8 cellular contexts compared by ENCODE assay signal in genomic region chr5:4879693-4880303, GRCh38.
A peak's percentile ranks its signal among the peaks of the same experiment; 100 is the strongest.
DNase-seq lines count a peak whose midpoint lies in the region; ATAC-seq, FAIRE-seq and TF ChIP-seq lines count a peak whose summit lies in the region.
"Had no signal": no experiment of that assay in that cellular context is flagged by ENCODE, and none has a peak within 500 bp of the region (broad histone marks: within the 10 kb centered on the region; RNA-seq: fewer than 3 reads in every experiment).

No MANE protein-coding gene starts in this region.

- H3K4me1 Mint-ChIP-seq in MCF 10A (ENCODE audit: insufficient read depth, unreplicated experiment) = no peaks in the 10 kb centered on the region

- POLR2A ChIA-PET in RWPE1 (lab: Yijun Ruan, JAX; ENCODE audit: low non-redundant PET) (no interaction called here), MCF 10A (lab: Yijun Ruan, JAX) (interaction anchor here (1.1 to 1.8 kb wide), 2 partner anchors 539 to 541 kb away, joined by 3 to 6 read pairs; no protein-coding TSS in a partner anchor)

- dilution Hi-C loops in keratinocyte (cut with MboI; ENCODE audit: extremely low pct_ligation_motif_present, low sequenced_read_pairs) = no loop called here

- BruUV-seq in MCF 10A (replicated peaks; lab: Mats Ljungman, UMichigan) = no TSS peak

- no peaks in the 10 kb centered on the region for H3K9me3 ChIP-seq in keratinocyte (ENCODE audit: control insufficient read depth, low read depth, low read length)

- peaks cover 6% of the 10 kb centered on the region for H3K36me3 Mint-ChIP-seq in MCF 10A (ENCODE audit: insufficient read depth, unreplicated experiment)

- H3K27me3 ChIP-seq in GM06990 (replicated peaks; ENCODE audit: control insufficient read depth, insufficient read depth, low read length) (no peaks in the 10 kb centered on the region; the same call in 1 of the 2 replicates), keratinocyte (ENCODE audit: control insufficient read depth, extremely low read depth, insufficient read depth, low read length) (no peaks in the 10 kb centered on the region)

- H3K4me3 ChIP-seq in GM06990 (replicated peaks; ENCODE audit: low read depth, low read length) = no peak overlapping the region
- H3K4me3 ChIP-seq in keratinocyte (ENCODE audit: control insufficient read depth in 2 of 3, extremely low read depth in 1 of 3, insufficient read depth in 2 of 3, low read depth in 1 of 3, low read length in 3 of 3) = no peak overlapping the region

- H3K36me3 ChIP-seq in GM06990 (ENCODE audit: control insufficient read depth, insufficient read depth, low read length) (no peaks in the 10 kb centered on the region), keratinocyte (ENCODE audit: control insufficient read depth in 2 of 2, extremely low read depth in 1 of 2, insufficient read depth in 2 of 2, low read length in 2 of 2) (no peaks in the 10 kb centered on the region)

- H3K79me2 ChIP-seq in keratinocyte (ENCODE audit: control insufficient read depth, insufficient read depth, low read length) = no peaks in the 10 kb centered on the region

- CTCF ChIA-PET in RWPE1 (lab: Yijun Ruan, JAX) = interaction anchor here (0.5 to 1.9 kb wide), 11 partner anchors 9 to 1671 kb away, joined by 3 to 17 read pairs (median 4); no protein-coding TSS in a partner anchor
- CTCF ChIA-PET in MCF 10A (lab: Yijun Ruan, JAX) = interaction anchor here (0.5 to 9.3 kb wide), 37 partner anchors 12 to 1598 kb away, joined by 3 to 139 read pairs (median 3); partner anchors contain the start of genes ADAMTS16 and ICE1

- FAIRE-seq in keratinocyte (lab: Jason Lieb, UNC) = peak; percentile 49
- FAIRE-seq: colon had no signal

- intact Hi-C loops in MCF 10A (cut with micrococcal nuclease) = loop anchor here (1.0 to 5.0 kb wide), 7 partner anchors 63 to 540 kb away; no protein-coding TSS in a partner anchor

- peak; percentile 96 for TF ChIP-seq CTCF in GM06990 (IDR thresholded peaks at IDR 0.05; ENCODE audit: insufficient read depth, low read length, poor library complexity, severe bottlenecking)
- peak; percentile 96 for TF ChIP-seq CTCF in RWPE1 (conservative IDR thresholded peaks at IDR 0.05; ENCODE audit: low read depth)
- TF ChIP-seq CTCF in MCF 10A (IDR thresholded peaks at IDR 0.05; ENCODE audit: unreplicated experiment) = peak; percentile 93
- peak; percentile 96 to 98 (median 97) for TF ChIP-seq CTCF in keratinocyte (optimal IDR thresholded peaks at IDR 0.05 in 1 of 3, IDR thresholded peaks at IDR 0.05 in 1 of 3, conservative IDR thresholded peaks at IDR 0.05 in 1 of 3; ENCODE audit: extremely low read depth in 1 of 3, insufficient read depth in 2 of 3, low read length in 3 of 3)

- H3K27ac ChIP-seq in RWPE1 (no peak overlapping the region), keratinocyte (ENCODE audit: control insufficient read depth, insufficient read depth, low read length) (no peak overlapping the region)

- no peaks in the 10 kb centered on the region for H3K9me3 Mint-ChIP-seq in MCF 10A (ENCODE audit: unreplicated experiment)

- no peak overlapping the region for H3K27ac Mint-ChIP-seq in MCF 10A (ENCODE audit: low read depth, unreplicated experiment)

- H3K27me3 Mint-ChIP-seq in MCF 10A (ENCODE audit: insufficient read depth, unreplicated experiment) = peaks cover 9% of the 10 kb centered on the region

- H3K9me1 ChIP-seq in keratinocyte (ENCODE audit: control insufficient read depth, extremely low read depth, insufficient read depth, low read length) = no peaks in the 10 kb centered on the region

- ATAC-seq in GM21576 (IDR thresholded peaks at IDR 0.05; ENCODE audit: unreplicated experiment) = peak; percentile 79

- no peaks in the 10 kb centered on the region for H4K20me1 ChIP-seq in keratinocyte (ENCODE audit: control insufficient read depth, extremely low read depth, insufficient read depth, low read length)

- no peak overlapping the region for H3K9ac ChIP-seq in keratinocyte (ENCODE audit: control insufficient read depth, extremely low read depth, insufficient read depth, low read length)

- no peaks in the 10 kb centered on the region for H3K4me1 ChIP-seq in keratinocyte (ENCODE audit: control insufficient read depth, extremely low read depth, insufficient read depth, low read length)

- no peak overlapping the region for H3K4me3 Mint-ChIP-seq in MCF 10A (ENCODE audit: unreplicated experiment)

- no peak overlapping the region for H2AFZ ChIP-seq in keratinocyte (ENCODE audit: control insufficient read depth, low read length)

- H3K4me2 ChIP-seq in keratinocyte (ENCODE audit: control insufficient read depth, extremely low read depth, insufficient read depth, low read depth, low read length) = no peak overlapping the region

- DNase-seq in GM06990 (ENCODE audit: extremely low read depth, insufficient read length) (peak; percentile 13), KG1 (lab: John Stamatoyannopoulos, UW) (peak; percentile 40), RWPE1 (ENCODE audit: low spot score) (peak; percentile 54), MCF 10A (ENCODE audit: unreplicated experiment) (peak; percentile 78), keratinocyte (ENCODE audit: low read depth, low spot score) (no peak)
- DNase-seq in stimulated activated CD4-positive, alpha-beta T cell treated with anti-CD3 and anti-CD28 coated beads, Interleukin-2, amount 100 ng/mL, for 24 hours = peak; percentile 47 to 71
